Comparison of ENCODE assay signal across 18 cellular contexts in genomic region chr15:27831384-27832262, GRCh38.
DNase-seq lines count a peak whose midpoint lies in the region; ATAC-seq lines count a peak whose summit lies in the region.
"Had no signal": no experiment of that assay in that cellular context is flagged by ENCODE, and none has a peak within 500 bp of the region (broad histone marks: within the 10 kb centered on the region; RNA-seq: fewer than 3 reads in every experiment).

No MANE protein-coding gene starts in this region.

- no peaks in the 10 kb centered on the region for H3K36me3 Mint-ChIP-seq in stimulated activated memory B cell treated with anti-CD40 and anti-IgM and Interleukin-4, amounts not matched to agents 10 μg/mL and 1 μg/mL and 100 μg/mL, for 72 hours
- no peaks in the 10 kb centered on the region for H3K36me3 Mint-ChIP-seq in activated T-cell treated with anti-CD3 and anti-CD28 coated beads, Interleukin-2, amount 50 U/mL, for 72 hours (ENCODE audit: insufficient read depth in 2 of 2)
- H3K36me3 Mint-ChIP-seq: CD8-positive, alpha-beta memory T cell; IgD-negative memory B cell had no signal

- no peak overlapping the region for H3K27ac Mint-ChIP-seq in stimulated activated memory B cell treated with anti-CD40 and anti-IgM and Interleukin-4, amounts not matched to agents 10 μg/mL and 1 μg/mL and 100 μg/mL, for 72 hours
- H3K27ac Mint-ChIP-seq in activated T-cell treated with anti-CD3 and anti-CD28 coated beads, Interleukin-2, amount 50 U/mL, for 72 hours: no peak overlapping the region
- H3K27ac Mint-ChIP-seq: IgD-negative memory B cell had no signal

- peak; percentile 44 for ATAC-seq in stimulated activated memory B cell treated with anti-CD40 and anti-IgM and Interleukin-4, amounts not matched to agents 10 μg/mL and 1 μg/mL and 100 μg/mL, for 72 hours
- no peak for ATAC-seq in activated T-cell treated with anti-CD3 and anti-CD28 coated beads, Interleukin-2, amount 50 U/mL, for 72 hours (replicated peaks in 1 of 2)

- no peaks in the 10 kb centered on the region for H3K4me1 Mint-ChIP-seq in stimulated activated memory B cell treated with anti-CD40 and anti-IgM and Interleukin-4, amounts not matched to agents 10 μg/mL and 1 μg/mL and 100 μg/mL, for 72 hours
- no peaks in the 10 kb centered on the region for H3K4me1 Mint-ChIP-seq in activated T-cell treated with anti-CD3 and anti-CD28 coated beads, Interleukin-2, amount 50 U/mL, for 72 hours (ENCODE audit: low read depth)
- H3K4me1 Mint-ChIP-seq: CD8-positive, alpha-beta memory T cell; IgD-negative memory B cell had no signal

- H3K9me3 Mint-ChIP-seq in stimulated activated memory B cell treated with anti-CD40 and anti-IgM and Interleukin-4, amounts not matched to agents 10 μg/mL and 1 μg/mL and 100 μg/mL, for 72 hours: peaks cover 3% of the 10 kb centered on the region
- H3K9me3 Mint-ChIP-seq in activated T-cell treated with anti-CD3 and anti-CD28 coated beads, Interleukin-2, amount 50 U/mL, for 72 hours: no peaks in the 10 kb centered on the region

- no peak overlapping the region for H3K4me3 Mint-ChIP-seq in stimulated activated memory B cell treated with anti-CD40 and anti-IgM and Interleukin-4, amounts not matched to agents 10 μg/mL and 1 μg/mL and 100 μg/mL, for 72 hours
- no peak overlapping the region for H3K4me3 Mint-ChIP-seq in activated T-cell treated with anti-CD3 and anti-CD28 coated beads, Interleukin-2, amount 50 U/mL, for 72 hours
- H3K4me3 Mint-ChIP-seq: CD8-positive, alpha-beta memory T cell; IgD-negative memory B cell had no signal

- no peaks in the 10 kb centered on the region for H3K27me3 Mint-ChIP-seq in stimulated activated memory B cell treated with anti-CD40 and anti-IgM and Interleukin-4, amounts not matched to agents 10 μg/mL and 1 μg/mL and 100 μg/mL, for 72 hours
- no peaks in the 10 kb centered on the region for H3K27me3 Mint-ChIP-seq in activated T-cell treated with anti-CD3 and anti-CD28 coated beads, Interleukin-2, amount 50 U/mL, for 72 hours (ENCODE audit: low read depth)
- H3K27me3 Mint-ChIP-seq: CD8-positive, alpha-beta memory T cell; IgD-negative memory B cell had no signal

- DNase-seq in ELF-1 (ENCODE audit: low read depth, low spot score): peak; percentile 10
- DNase-seq in cerebellum (ENCODE audit: low spot score): peak; percentile 36
- DNase-seq in mesenteric fat pad (ENCODE audit: low spot score): peak; percentile 67
- no peak for DNase-seq in AG20443 (ENCODE audit: low spot score)
- no peak for DNase-seq in activated T-cell treated with anti-CD3 and anti-CD28 coated beads, Interleukin-2, amount 50 U/mL, for 72 hours
- DNase-seq in NCI-H1694 (lab: John Stamatoyannopoulos, UW): no peak
- DNase-seq: Calu3; CD8-positive, alpha-beta memory T cell; GF-D8; MV-4-11; NCI-H1105 treated with DMSO at 0.1 percent for 48 hours; NCI-H2081; NCI-H2171 treated with DMSO at 0.1 percent for 48 hours; NCI-H526; Peyer's patch; SJCRH30 had no signal

Comparison
In these comparisons a context has a peak if more than half of its experiments do, and no peak if none do; other contexts are left out.
1. DNase-seq: peak in ELF-1 (single experiment), cerebellum (single experiment) and mesenteric fat pad (single experiment); none in AG20443 (single experiment), activated T-cell treated with anti-CD3 and anti-CD28 coated beads, Interleukin-2, amount 50 U/mL, for 72 hours (0 of 2) and NCI-H1694 (single experiment).